In genomic region chr7:121395961-121396757, GRCh38 we compare ENCODE assay signal across 8 cellular contexts. TPM values are rescaled to one million over a fixed set of nuclear protein-coding genes. Genes with fewer than 3 reads are reported as not detected.
A peak's percentile ranks its signal among the peaks of the same experiment; 100 is the strongest.
DNase-seq lines count a peak whose midpoint lies in the region; ATAC-seq, FAIRE-seq and TF ChIP-seq lines count a peak whose summit lies in the region.

A gene with protein sequence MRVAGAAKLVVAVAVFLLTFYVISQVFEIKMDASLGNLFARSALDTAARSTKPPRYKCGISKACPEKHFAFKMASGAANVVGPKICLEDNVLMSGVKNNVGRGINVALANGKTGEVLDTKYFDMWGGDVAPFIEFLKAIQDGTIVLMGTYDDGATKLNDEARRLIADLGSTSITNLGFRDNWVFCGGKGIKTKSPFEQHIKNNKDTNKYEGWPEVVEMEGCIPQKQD (minus strand): TSS chr7:121396308. CDS start chr7:121382969, 13,339 bp downstream.

- peak within 1 kb of the TSS; percentile 77 to 79 for H3K4me3 ChIP-seq in kidney (ENCODE audit: low read length in 2 of 2)

- intact Hi-C loops in kidney (cut with DNase I) = no loop called here

- peak within 1 kb of the TSS; percentile 78 to 89 for H3K9ac ChIP-seq in kidney (ENCODE audit: low read length in 2 of 2)

- no peaks in the 10 kb centered on the region for H3K36me3 ChIP-seq in kidney (ENCODE audit: control insufficient read depth in 1 of 2, insufficient read depth in 2 of 2, low read length in 2 of 2)

- H3K9me3 ChIP-seq in kidney (ENCODE audit: control insufficient read depth in 1 of 2, low read length in 2 of 2) = no peaks in the 10 kb centered on the region

- ATAC-seq in GM18909 (IDR thresholded peaks at IDR 0.05; ENCODE audit: poor library complexity, unreplicated experiment) = peak; percentile 89
- peak; percentile 78 for ATAC-seq in HG03175 (IDR thresholded peaks at IDR 0.05; ENCODE audit: unreplicated experiment)
- peak; percentile 88 to 91 for ATAC-seq in activated CD4-positive, CD25-positive, alpha-beta regulatory T cell treated with anti-CD3 and anti-CD28 coated beads, Interleukin-2, amount 50 U/mL, for 24 hours

- no peak for FAIRE-seq in kidney (lab: Jason Lieb, UNC)

- DNase-seq in AG09319 (ENCODE audit: extremely low read depth, low read depth) (peak; percentile 73), NCI-H345 (lab: John Stamatoyannopoulos, UW) (peak; percentile 93), cerebellar cortex (ENCODE audit: low spot score) (peak; percentile 87), kidney (peak; percentile 98)
- DNase-seq in stimulated activated CD4-positive, alpha-beta T cell treated with anti-CD3 and anti-CD28 coated beads, Interleukin-15, amount 100 ng/mL, for 24 hours = peak; percentile 91

- peaks cover 3 to 11% of the 10 kb centered on the region in 2 donors for H3K4me1 ChIP-seq in kidney (ENCODE audit: control insufficient read depth in 1 of 2, insufficient read depth in 1 of 2, low read depth in 1 of 2, low read length in 2 of 2)

- TF ChIP-seq CTCF in AG09319 (IDR thresholded peaks at IDR 0.05; ENCODE audit: low read depth, low read length) = peak; percentile 38
- TF ChIP-seq CTCF in kidney (IDR thresholded peaks at IDR 0.05; ENCODE audit: borderline replicate concordance, extremely low read depth, insufficient read depth) = peak; percentile 83

- H3K27ac ChIP-seq in kidney (ENCODE audit: low read depth in 2 of 2, low read length in 2 of 2) = peak within 1 kb of the TSS; percentile 61 to 80

RNA-seq across cellular contexts. Expression of the gene that starts here (rescaled TPM):
- total RNA-seq in kidney = 82.6 TPM
- 49.5 TPM for polyA plus RNA-seq in kidney (ENCODE audit: insufficient read depth, low read depth, low replicate concordance)

Comparison
In these comparisons a context has a peak if more than half of its experiments do, and no peak if none do; other contexts are left out.
1. Peak in every context shown above with its lines: DNase-seq, ATAC-seq, H3K4me3 ChIP-seq and H3K27ac ChIP-seq.